In the genomic region with DNA sequence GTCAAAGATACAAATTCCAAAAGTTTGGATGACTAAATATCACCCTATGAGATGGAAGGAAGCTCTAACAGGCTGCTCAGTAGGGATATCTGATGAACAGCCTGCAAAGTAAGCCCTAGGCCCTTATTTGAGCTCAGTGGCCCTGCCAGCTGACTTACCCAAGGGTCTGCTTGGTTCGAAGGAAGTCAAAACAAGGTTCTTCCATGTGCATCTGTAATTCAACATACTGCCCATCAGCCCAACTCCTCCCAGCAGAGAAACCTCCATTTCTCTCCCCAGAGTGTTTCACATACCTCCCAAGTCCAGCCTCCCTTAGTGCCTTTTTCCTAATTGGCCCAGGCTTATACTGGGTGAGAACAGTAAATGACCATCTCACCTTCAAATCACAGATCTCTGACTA, we compare ENCODE assay signal across 1 cellular context.
TF ChIP-seq lines count a peak whose summit lies in the region.

No MANE protein-coding gene starts in this region.

TF ChIP-seq in GM12891, 5 proteins besides CTCF, POLR2A, EP300 and RAD21:
- peak; percentile 77 for TF ChIP-seq POLR2AphosphoS5 (IDR thresholded peaks at IDR 0.05; ENCODE audit: low read depth, low read length)
- TF ChIP-seq SPI1 (IDR thresholded peaks at IDR 0.05; ENCODE audit: low read depth, low read length): no peak
- no peak for TF ChIP-seq PAX5 (IDR thresholded peaks at IDR 0.05; ENCODE audit: insufficient read depth, low read length, severe bottlenecking)
- no peak for TF ChIP-seq POU2F2 (IDR thresholded peaks at IDR 0.05; ENCODE audit: low read depth, low read length)
- TF ChIP-seq TAF1 (IDR thresholded peaks at IDR 0.05; ENCODE audit: low read depth, low read length): no peak
